In genomic region chr2:223914349-223914748, GRCh38 we compare ENCODE assay signal across 16 cellular contexts. TPM values are rescaled to one million over a fixed set of nuclear protein-coding genes. Genes with fewer than 3 reads are reported as not detected.
A peak's percentile ranks its signal among the peaks of the same experiment; 100 is the strongest.
DNase-seq lines count a peak whose midpoint lies in the region; ATAC-seq and TF ChIP-seq lines count a peak whose summit lies in the region.
"Had no signal": no experiment of that assay in that cellular context is flagged by ENCODE, and none has a peak within 500 bp of the region (broad histone marks: within the 10 kb centered on the region; RNA-seq: fewer than 3 reads in every experiment).

No MANE protein-coding gene starts in this region.

- H3K9me3 ChIP-seq in mucosa of descending colon, result no peaks in the 10 kb centered on the region
- H3K9me3 ChIP-seq in CD8-positive, alpha-beta T cell (ENCODE audit: low read length), result no peaks in the 10 kb centered on the region
- H3K9me3 ChIP-seq: HAP-1 had no signal

- CTCF ChIA-PET in CD8-positive, alpha-beta T cell (lab: Charles Lee), result no interaction called here

- H3K4me3 ChIP-seq in fibroblast of villous mesenchyme (ENCODE audit: low read depth, low read length) (no peak overlapping the region), mucosa of descending colon (no peak overlapping the region)
- H3K4me3 ChIP-seq in CD8-positive, alpha-beta T cell (ENCODE audit: low read depth, low read length), result no peak overlapping the region
- H3K4me3 ChIP-seq: GM23248, HAP-1, K562 had no signal

- intact Hi-C loops in mucosa of descending colon (cut with DNase I, micrococcal nuclease) (no loop called here), sciatic nerve (cut with DNase I) (no loop called here)
- intact Hi-C loops in CD8-positive, alpha-beta T cell (cut with DNase I, micrococcal nuclease), result no loop called here

- no peaks in the 10 kb centered on the region for H3K4me1 ChIP-seq in mucosa of descending colon (ENCODE audit: low read depth)
- no peaks in the 10 kb centered on the region for H3K4me1 ChIP-seq in CD8-positive, alpha-beta T cell (ENCODE audit: insufficient read depth, low read length)
- H3K4me1 ChIP-seq: HAP-1 had no signal

- no peaks in the 10 kb centered on the region for H3K36me3 ChIP-seq in mucosa of descending colon (ENCODE audit: low read depth)
- peaks cover 3% of the 10 kb centered on the region for H3K36me3 ChIP-seq in CD8-positive, alpha-beta T cell (ENCODE audit: insufficient read depth, low read length)

- ATAC-seq in mucosa of descending colon (peak; percentile 19), sciatic nerve (no peak)
- no peak for ATAC-seq in CD8-positive, alpha-beta T cell
- ATAC-seq: K562 had no signal

- H3K27me3 Mint-ChIP-seq in CD8-positive, alpha-beta T cell (ENCODE audit: low read depth), result no peaks in the 10 kb centered on the region
- H3K27me3 Mint-ChIP-seq: CD4-positive, alpha-beta T cell had no signal

- H3K27ac ChIP-seq in CD8-positive, alpha-beta T cell (ENCODE audit: low read depth, low read length), result no peak overlapping the region
- H3K27ac ChIP-seq: C4-2B, GM23248 had no signal

- no peak overlapping the region for H3K27ac Mint-ChIP-seq in CD8-positive, alpha-beta T cell
- H3K27ac Mint-ChIP-seq: CD4-positive, alpha-beta T cell had no signal

- TF ChIP-seq CTCF in fibroblast of villous mesenchyme (IDR thresholded peaks at IDR 0.05; ENCODE audit: insufficient read depth, low read depth, low read length) (no peak), mucosa of descending colon (IDR thresholded peaks at IDR 0.05) (no peak)
- no peak for TF ChIP-seq CTCF in CD8-positive, alpha-beta T cell (IDR thresholded peaks at IDR 0.05)

- H3K9me3 Mint-ChIP-seq in CD8-positive, alpha-beta T cell, result no peaks in the 10 kb centered on the region
- H3K9me3 Mint-ChIP-seq: CD4-positive, alpha-beta T cell had no signal

- peaks cover 9% of the 10 kb centered on the region for H3K4me1 Mint-ChIP-seq in CD8-positive, alpha-beta T cell (ENCODE audit: low read depth)

- H3K27me3 ChIP-seq in CD8-positive, alpha-beta T cell (ENCODE audit: insufficient read depth, low read length), result no peaks in the 10 kb centered on the region

- no peak overlapping the region for H3K4me3 Mint-ChIP-seq in CD8-positive, alpha-beta T cell
- H3K4me3 Mint-ChIP-seq: CD4-positive, alpha-beta T cell had no signal

- peaks cover 47% of the 10 kb centered on the region for H3K36me3 Mint-ChIP-seq in CD8-positive, alpha-beta T cell

- POLR2A ChIA-PET in CD8-positive, alpha-beta T cell (lab: Charles Lee), result interaction anchor here (0.8 kb wide), 1 partner anchor 16 kb away, joined by 3 read pairs; no protein-coding TSS in a partner anchor

- DNase-seq in ELR (ENCODE audit: low read depth), result peak; percentile 23
- DNase-seq in amniotic epithelial cell (ENCODE audit: low read depth), result peak; percentile 50
- peak; percentile 89 for DNase-seq in fibroblast of villous mesenchyme (ENCODE audit: low read depth)
- DNase-seq in mucosa of descending colon, result no peak
- DNase-seq in HPDE6-E6E7 (ENCODE audit: extremely low spot score), result no peak
- no peak for DNase-seq in DMS53 (lab: John Stamatoyannopoulos, UW)
- DNase-seq in sciatic nerve (ENCODE audit: low spot score), result no peak
- DNase-seq in CD8-positive, alpha-beta T cell, result no peak
- DNase-seq: AML-193; CD4-positive, alpha-beta T cell; DMS153; DMS79 treated with DMSO at 0.1 percent for 48 hours; GM23248 had no signal

RNA-seq across cellular contexts. Expression of gene WDFY1, which starts 30.8 kb away (rescaled TPM):
- total RNA-seq in fibroblast of villous mesenchyme, result 113 and 152 TPM in 2 replicates
- total RNA-seq in mucosa of descending colon, result 10 to 100 TPM; 49.0 to 66.7 (median 65.8) TPM
- total RNA-seq in sciatic nerve, result 48.6 TPM
- total RNA-seq in CD8-positive, alpha-beta T cell, result 10 to 100 TPM; 38.6 to 42.6 TPM

RNA-seq across cellular contexts. Expression of gene MRPL44, which starts 42.9 kb away (rescaled TPM):
- 22.9 and 32.0 TPM in 2 replicates for total RNA-seq in fibroblast of villous mesenchyme
- total RNA-seq in mucosa of descending colon, result 10 to 100 TPM; 23.8 to 31.9 (median 27.6) TPM
- 14.5 TPM for total RNA-seq in sciatic nerve
- 10 to 100 TPM; 41.4 to 41.9 TPM for total RNA-seq in CD8-positive, alpha-beta T cell

Comparison
In these comparisons a context has a peak if more than half of its experiments do, and no peak if none do; other contexts are left out.
1. DNase-seq: peak in ELR (single experiment), amniotic epithelial cell (single experiment) and fibroblast of villous mesenchyme (single experiment); none in mucosa of descending colon (0 of 3), HPDE6-E6E7 (single experiment), DMS53 (single experiment), sciatic nerve (single experiment) and CD8-positive, alpha-beta T cell (0 of 7).